In the genomic region with DNA sequence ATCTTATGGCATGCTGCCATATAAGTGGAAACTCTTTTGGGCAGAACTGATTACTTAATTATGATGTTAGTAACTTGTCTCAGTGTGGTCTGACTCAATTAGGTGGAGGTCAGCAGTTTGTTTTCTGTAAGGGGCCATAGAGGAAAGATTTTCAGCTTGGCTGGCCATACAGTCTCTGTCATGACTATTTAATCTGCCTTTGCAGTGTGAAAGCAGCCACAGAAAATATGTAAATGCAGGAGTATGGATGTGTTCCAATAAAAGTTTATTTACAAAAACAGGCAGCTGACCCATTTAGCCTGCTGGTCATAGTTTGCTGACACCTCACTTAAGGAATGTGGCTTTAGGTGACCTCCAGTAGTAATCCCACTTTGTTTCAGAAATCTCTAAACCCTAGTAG, we compare ENCODE assay signal across 16 cellular contexts.
DNase-seq lines count a peak whose midpoint lies in the region; ATAC-seq and TF ChIP-seq lines count a peak whose summit lies in the region.
"Had no signal": no experiment of that assay in that cellular context is flagged by ENCODE, and none has a peak within 500 bp of the region (broad histone marks: within the 10 kb centered on the region; RNA-seq: fewer than 3 reads in every experiment).

No MANE protein-coding gene starts in this region.

- intact Hi-C loops in IMR-90 (cut with micrococcal nuclease): no loop called here
- intact Hi-C loops in lower lobe of right lung (cut with DNase I): no loop called here

- no peak overlapping the region for H3K14ac ChIP-seq in IMR-90 (replicated peaks; ENCODE audit: low read depth, low read length)

- in situ Hi-C loops in IMR-90 (cut with MboI; ENCODE audit: low sequenced_read_pairs): no loop called here

- no peak overlapping the region for H4K91ac ChIP-seq in IMR-90 (ENCODE audit: insufficient read depth, low read depth, low read length)

- no peak overlapping the region for H3K4me3 ChIP-seq in IMR-90 (ENCODE audit: insufficient read depth, low read depth, low read length)
- H3K4me3 ChIP-seq in cardiac fibroblast (replicated peaks in 1 of 2; ENCODE audit: low read depth in 2 of 2, low read length in 2 of 2): no peak overlapping the region
- H3K4me3 ChIP-seq in foreskin fibroblast (ENCODE audit: low read depth in 1 of 2, low read length in 2 of 2): no peak overlapping the region
- no peak overlapping the region for H3K4me3 ChIP-seq in lower lobe of right lung
- H3K4me3 ChIP-seq: Peyer's patch had no signal

- H3K9me1 ChIP-seq in IMR-90 (ENCODE audit: insufficient read depth, low read length): peaks cover 3% of the 10 kb centered on the region; the same call in 1 of the 2 replicates

- no peak overlapping the region for H3K56ac ChIP-seq in IMR-90 (ENCODE audit: extremely low read depth, insufficient read depth, low read length)

- TF ChIP-seq CTCF in IMR-90 (conservative IDR thresholded peaks at IDR 0.05; ENCODE audit: low read depth, low read length) (no peak), cardiac fibroblast (IDR thresholded peaks at IDR 0.05; ENCODE audit: low read depth, low read length) (no peak), foreskin fibroblast (IDR thresholded peaks at IDR 0.05; ENCODE audit: low read depth, low read length) (no peak), lower lobe of right lung (IDR thresholded peaks at IDR 0.05) (no peak)

- TF ChIP-seq POLR2A in IMR-90 (IDR thresholded peaks at IDR 0.05; ENCODE audit: low read depth, low read length): no peak

- POLR2A ChIA-PET in IMR-90 (lab: Charles Lee; ENCODE audit: unreplicated experiment): no interaction called here

- H3K36me3 ChIP-seq in IMR-90 (ENCODE audit: control insufficient read depth, insufficient read depth, low read length): no peaks in the 10 kb centered on the region
- no peaks in the 10 kb centered on the region for H3K36me3 ChIP-seq in lower lobe of right lung
- H3K36me3 ChIP-seq: Peyer's patch had no signal

- H3K27ac ChIP-seq in IMR-90 (ENCODE audit: insufficient read depth, low read length): no peak overlapping the region
- no peak overlapping the region for H3K27ac ChIP-seq in lower lobe of right lung
- H3K27ac ChIP-seq: Peyer's patch had no signal

- peaks cover 1% of the 10 kb centered on the region; the same call in 1 of the 2 replicates for H3K4me1 ChIP-seq in IMR-90 (ENCODE audit: control insufficient read depth, insufficient read depth, low read length)
- no peaks in the 10 kb centered on the region for H3K4me1 ChIP-seq in lower lobe of right lung
- H3K4me1 ChIP-seq: Caco-2, Peyer's patch had no signal

- no TSS peak for BruUV-seq in IMR-90 (replicated peaks; lab: Mats Ljungman, UMichigan)

- H3K4me2 ChIP-seq in IMR-90 (ENCODE audit: low read depth, low read length): no peak overlapping the region

- H4K20me1 ChIP-seq in IMR-90 (ENCODE audit: insufficient read depth, low read length): no peaks in the 10 kb centered on the region

- no peak overlapping the region for H2BK20ac ChIP-seq in IMR-90 (ENCODE audit: low read depth, low read length)

- no peak overlapping the region for H2AFZ ChIP-seq in IMR-90 (replicated peaks; ENCODE audit: low read length, poor library complexity)

- H2AK9ac ChIP-seq in IMR-90 (replicated peaks; ENCODE audit: low read depth, low read length, poor library complexity): no peak overlapping the region

- TF ChIP-seq RAD21 in IMR-90 (IDR thresholded peaks at IDR 0.05; ENCODE audit: low read length): no peak

- no peak overlapping the region for H4K8ac ChIP-seq in IMR-90 (ENCODE audit: low read depth in 2 of 2, low read length in 2 of 2)

- H3K4ac ChIP-seq in IMR-90 (ENCODE audit: low read depth, low read length): no peak overlapping the region

- ATAC-seq in IMR-90 (ENCODE audit: low read depth): peak; percentile 44
- ATAC-seq in lower lobe of right lung: no peak
- ATAC-seq in GM18511 (IDR thresholded peaks at IDR 0.05; ENCODE audit: unreplicated experiment): no peak

- DNase-seq in A172 (ENCODE audit: low spot score): peak; percentile 24
- peak; percentile 22 for DNase-seq in IMR-90
- DNase-seq in cardiac fibroblast (ENCODE audit: low read depth in 2 of 2): peak; percentile 20 to 34
- DNase-seq in foreskin fibroblast: peak; percentile 27 to 34
- DNase-seq in stimulated activated naive CD4-positive, alpha-beta T cell treated with Interleukin-2 at 50 U/mL for 16 hours (lab: John Stamatoyannopoulos, UW): no peak
- DNase-seq in lower lobe of right lung: no peak
- DNase-seq in NCI-H510A treated with DMSO at 0.1 percent for 48 hours (lab: John Stamatoyannopoulos, UW): no peak
- DNase-seq: Caco-2, GOT3, NCI-H1105 treated with DMSO at 0.1 percent for 48 hours, NCI-H187, NCI-H446 treated with DMSO at 0.1 percent for 48 hours, NCI-H82, Peyer's patch, SHP77 had no signal

- dilution Hi-C loops in IMR-90 (cut with HindIII; ENCODE audit: low sequenced_read_pairs, unreplicated experiment): no loop called here

- H4K5ac ChIP-seq in IMR-90 (ENCODE audit: low read depth, low read length): no peak overlapping the region

- H2AK5ac ChIP-seq in IMR-90 (ENCODE audit: low read depth, low read length): no peak overlapping the region

- H3K9me3 ChIP-seq in IMR-90 (ENCODE audit: control insufficient read depth, insufficient read depth, low read length): no peaks in the 10 kb centered on the region
- no peaks in the 10 kb centered on the region for H3K9me3 ChIP-seq in lower lobe of right lung
- H3K9me3 ChIP-seq: Caco-2, Peyer's patch had no signal

- CTCF ChIA-PET in IMR-90 (lab: Yijun Ruan, JAX): interaction anchor here (0.7 kb wide), 1 partner anchor 449 kb away, joined by 3 read pairs; no protein-coding TSS in a partner anchor

- no peak overlapping the region for H3K23ac ChIP-seq in IMR-90 (ENCODE audit: low read depth, low read length)

- no peaks in the 10 kb centered on the region for H3K79me1 ChIP-seq in IMR-90 (ENCODE audit: low read depth in 1 of 2, low read length in 2 of 2)

- no peak overlapping the region for H2BK120ac ChIP-seq in IMR-90 (ENCODE audit: low read depth, low read length)

- H3K27me3 ChIP-seq in IMR-90 (ENCODE audit: control insufficient read depth, insufficient read depth, low read length) (no peaks in the 10 kb centered on the region), lower lobe of right lung (ENCODE audit: low read depth) (no peaks in the 10 kb centered on the region)
- H3K27me3 ChIP-seq: Peyer's patch had no signal

- no peak overlapping the region for H3K18ac ChIP-seq in IMR-90 (ENCODE audit: low read depth, low read length)

- H2BK15ac ChIP-seq in IMR-90 (ENCODE audit: low read depth, low read length): no peak overlapping the region

- H3K9ac ChIP-seq in IMR-90 (ENCODE audit: low read depth, low read length): no peak overlapping the region

- no peak overlapping the region for H2BK5ac ChIP-seq in IMR-90 (ENCODE audit: low read depth, low read length, poor library complexity, severe bottlenecking)

TF ChIP-seq in IMR-90, 13 proteins besides CTCF, POLR2A, EP300 and RAD21:
- no peak for TF ChIP-seq BHLHE40 (IDR thresholded peaks at IDR 0.05; ENCODE audit: low read depth, low read length)
- no peak for TF ChIP-seq MAZ (IDR thresholded peaks at IDR 0.05; ENCODE audit: borderline replicate concordance, low read depth, low read length)
- TF ChIP-seq MAFK (IDR thresholded peaks at IDR 0.05; ENCODE audit: low read depth, low read length): no peak
- TF ChIP-seq SMC3 (IDR thresholded peaks at IDR 0.05; ENCODE audit: low read depth, low read length): no peak

Comparison
In these comparisons a context has a peak if more than half of its experiments do, and no peak if none do; other contexts are left out.
1. DNase-seq: peak in A172 (single experiment), IMR-90 (single experiment), cardiac fibroblast (2 of 2) and foreskin fibroblast (2 of 2); none in stimulated activated naive CD4-positive, alpha-beta T cell treated with Interleukin-2 at 50 U/mL for 16 hours (single experiment), lower lobe of right lung (single experiment) and NCI-H510A treated with DMSO at 0.1 percent for 48 hours (single experiment).